Comparison of ENCODE assay signal across 8 cellular contexts in genomic region chr13:24271611-24272451, GRCh38. TPM values are rescaled to one million over a fixed set of nuclear protein-coding genes. Genes with fewer than 3 reads are reported as not detected.
A peak's percentile ranks its signal among the peaks of the same experiment; 100 is the strongest.
DNase-seq lines count a peak whose midpoint lies in the region; ATAC-seq and TF ChIP-seq lines count a peak whose summit lies in the region.

No MANE protein-coding gene starts in this region.

- peaks cover 3% of the 10 kb centered on the region for H3K27me3 Mint-ChIP-seq in brain

- ATAC-seq in GM19043 (IDR thresholded peaks at IDR 0.05; ENCODE audit: low read depth, unreplicated experiment) (peak; percentile 32), HG03159 (IDR thresholded peaks at IDR 0.05; ENCODE audit: unreplicated experiment) (peak; percentile 51)

- H3K27ac ChIP-seq in ACC112 (ENCODE audit: low read depth, low read length) (peak overlapping the region; percentile 53), skin epidermis (peak overlapping the region in 20 of 21 experiments; percentile 71 to 95 (median 86))

- peak overlapping the region; percentile 93 for H2AFZ ChIP-seq in ACC112 (ENCODE audit: low read length, unreplicated experiment)

- H3K79me2 ChIP-seq in ACC112 (ENCODE audit: control insufficient read depth, insufficient read depth, low read length, unreplicated experiment) = no peaks in the 10 kb centered on the region

- H3K36me3 Mint-ChIP-seq in brain = peaks cover 3% of the 10 kb centered on the region

- H3K4me3 Mint-ChIP-seq in brain = peak overlapping the region; percentile 77 to 86 (median 82)

- H3K27me3 ChIP-seq in ACC112 (ENCODE audit: insufficient read depth, low read length) = no peaks in the 10 kb centered on the region

- H3K36me3 ChIP-seq in ACC112 (ENCODE audit: insufficient read depth, low read length) = no peaks in the 10 kb centered on the region

- H3K4me1 ChIP-seq in ACC112 (ENCODE audit: control insufficient read depth, insufficient read depth, low read length, unreplicated experiment) = peaks cover 24% of the 10 kb centered on the region

- peaks cover 55% of the 10 kb centered on the region for H3K4me1 Mint-ChIP-seq in brain

- H3K27ac Mint-ChIP-seq in brain = peak overlapping the region; percentile 74 to 94 (median 87)

- H3K9me3 Mint-ChIP-seq in brain = no peaks in the 10 kb centered on the region

- no peak for TF ChIP-seq CTCF in brain (conservative IDR thresholded peaks at IDR 0.05)

- H3K4me3 ChIP-seq in ACC112 (ENCODE audit: low read depth, low read length) (peak overlapping the region; percentile 79), skin epidermis (peak overlapping the region; percentile 10 to 40 (median 29))

- DNase-seq in T-helper 22 cell (ENCODE audit: low read depth) (peak; percentile 64), iris pigment epithelial cell (ENCODE audit: low read depth) (peak; percentile 87), NCI-H1417 (lab: John Stamatoyannopoulos, UW) (no peak)

RNA-seq across cellular contexts. Expression of gene C1QTNF9, which starts 37.5 kb away (rescaled TPM):
- polyA plus RNA-seq in brain (ENCODE audit: insufficient read depth, low read depth, low replicate concordance) = not detected

Comparison
In these comparisons a context has a peak if more than half of its experiments do, and no peak if none do; other contexts are left out.
1. DNase-seq: peak in T-helper 22 cell (single experiment) and iris pigment epithelial cell (single experiment); none in NCI-H1417 (0 of 3).